1 cellular context compared by ENCODE assay signal in genomic region chr1:95233737-95234493, GRCh38.
TF ChIP-seq lines count a peak whose summit lies in the region.

RWDD3 (plus strand) TSS chr1:95234210; CDS start chr1:95234231, 21 bp downstream.

TF ChIP-seq in HepG2, 621 proteins besides CTCF, POLR2A, EP300 and RAD21 (continued from another document):
- peak; percentile 70; the same call in 1 of the 2 replicates for TF ChIP-seq ETV6 (CRISPR knock-in tag; conservative IDR thresholded peaks at IDR 0.05)
- 0 out of 2 replicates have a peak, but pooled peaks have one; percentile 5 for TF ChIP-seq NCOR1 (IDR thresholded peaks at IDR 0.05; ENCODE audit: borderline replicate concordance, low read length)
- no peak for TF ChIP-seq ZNF503 (CRISPR knock-in tag; IDR thresholded peaks at IDR 0.05)
- TF ChIP-seq SOX6 (IDR thresholded peaks at IDR 0.05): no peak
- no peak for TF ChIP-seq SOX6 (CRISPR knock-in tag; IDR thresholded peaks at IDR 0.05)
- TF ChIP-seq MATR3 (CRISPR knock-in tag; IDR thresholded peaks at IDR 0.05): no peak
- no peak; the same call in 1 of the 2 replicates for TF ChIP-seq TIGD3 (CRISPR knock-in tag; IDR thresholded peaks at IDR 0.05; ENCODE audit: borderline replicate concordance)
- TF ChIP-seq FOSL2 (CRISPR knock-in tag; IDR thresholded peaks at IDR 0.05): peak; percentile 43; the same call in 1 of the 2 replicates
- no peak for TF ChIP-seq TAF15 (IDR thresholded peaks at IDR 0.05; ENCODE audit: low read depth, low read length, poor library complexity, severe bottlenecking)
- TF ChIP-seq MIER2 (CRISPR knock-in tag; IDR thresholded peaks at IDR 0.05): 0 out of 2 replicates have a peak, but pooled peaks have one; percentile 18
- no peak for TF ChIP-seq CCAR2 (optimal IDR thresholded peaks at IDR 0.05; ENCODE audit: low read depth, low read length)
- 0 out of 2 replicates have a peak, but pooled peaks have one; percentile 87 for TF ChIP-seq CREBL2 (CRISPR knock-in tag; IDR thresholded peaks at IDR 0.05; ENCODE audit: borderline replicate concordance)
- no peak for TF ChIP-seq AGO1 (IDR thresholded peaks at IDR 0.05; ENCODE audit: low read depth, low read length, poor library complexity, severe bottlenecking)
- no peak for TF ChIP-seq NFATC3 (CRISPR knock-in tag; IDR thresholded peaks at IDR 0.05)
- no peak for TF ChIP-seq GPBP1L1 (CRISPR knock-in tag; IDR thresholded peaks at IDR 0.05)
- TF ChIP-seq ATF5 (CRISPR knock-in tag; IDR thresholded peaks at IDR 0.05; ENCODE audit: low read depth): no peak
- TF ChIP-seq HDAC2 (CRISPR knock-in tag; IDR thresholded peaks at IDR 0.05): peak; percentile 38; the same call in 1 of the 2 replicates
- no peak for TF ChIP-seq ZNF800 (CRISPR knock-in tag; IDR thresholded peaks at IDR 0.05)
- peak; percentile 51; the same call in 1 of the 2 replicates for TF ChIP-seq MIXL1 (CRISPR knock-in tag; IDR thresholded peaks at IDR 0.05)
- TF ChIP-seq RCOR2 (CRISPR knock-in tag; IDR thresholded peaks at IDR 0.05): no peak
- 0 out of 2 replicates have a peak, but pooled peaks have one; percentile 28 for TF ChIP-seq STAT5B (CRISPR knock-in tag; IDR thresholded peaks at IDR 0.05)
- TF ChIP-seq ZNF558 (CRISPR knock-in tag; IDR thresholded peaks at IDR 0.05; ENCODE audit: borderline replicate concordance): peak; percentile 33; the same call in 1 of the 2 replicates
- no peak; the same call in 1 of the 2 replicates for TF ChIP-seq ZHX1 (CRISPR knock-in tag; IDR thresholded peaks at IDR 0.05; ENCODE audit: low read depth)
- peak; percentile 50; the same call in 1 of the 2 replicates for TF ChIP-seq TFDP1 (CRISPR knock-in tag; IDR thresholded peaks at IDR 0.05; ENCODE audit: borderline replicate concordance)
- peak; percentile 99 for TF ChIP-seq ZFY (CRISPR knock-in tag; IDR thresholded peaks at IDR 0.05)
- no peak for TF ChIP-seq RFX1 (IDR thresholded peaks at IDR 0.05)
- no peak for TF ChIP-seq TBX3 (IDR thresholded peaks at IDR 0.05; ENCODE audit: borderline replicate concordance)
- no peak for TF ChIP-seq TEF (CRISPR knock-in tag; IDR thresholded peaks at IDR 0.05)
TF ChIP-seq in HepG2: peak in this region for 252.
